Comparison of ENCODE assay signal across 32 cellular contexts in the genomic region with DNA sequence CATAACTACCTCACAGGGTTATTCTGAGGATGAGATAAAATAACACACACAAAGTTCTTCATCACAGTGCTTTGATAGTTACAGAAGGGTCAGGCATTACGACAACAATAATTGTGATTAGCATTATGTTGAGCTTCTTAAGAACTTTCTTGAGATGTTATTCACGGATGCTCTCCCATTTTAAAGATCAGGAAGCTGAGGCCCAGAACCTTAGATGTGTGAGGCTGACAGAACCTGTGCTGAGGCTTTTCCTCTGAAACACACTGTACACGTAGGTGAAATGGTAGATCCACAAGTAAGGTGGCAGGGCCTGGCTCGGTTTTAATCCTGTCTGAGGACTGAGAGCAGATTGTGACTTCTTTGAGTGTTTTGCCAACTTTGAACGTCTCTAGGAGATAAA.
"Had no signal": no experiment of that assay in that cellular context is flagged by ENCODE, and none has a peak within 500 bp of the region (broad histone marks: within the 10 kb centered on the region; RNA-seq: fewer than 3 reads in every experiment).

No MANE protein-coding gene starts in this region.

- DNase-seq: activated CD4-positive, alpha-beta memory T cell treated with anti-CD3 and anti-CD28 coated beads, Interleukin-2, amount 10 ng/mL, durations not matched to agents 7 days and 5 days; activated CD4-positive, alpha-beta T cell treated with anti-CD3 and anti-CD28 coated beads for 36 hours; activated CD4-positive, alpha-beta T cell treated with anti-CD3 and anti-CD28 coated beads, Interleukin-2, amount 50 U/mL, for 1 hour; activated effector memory CD4-positive, alpha-beta T cell treated with Interleukin-2 at 50 U/mL for 16 hours; activated naive CD4-positive, alpha-beta T cell treated with anti-CD3 and anti-CD28 coated beads, Interleukin-2, amount 10 ng/mL, durations not matched to agents 7 days and 5 days; activated T-cell treated with anti-CD3 and anti-CD28 coated beads, Interleukin-2, amount 50 U/mL, for 48 hours; amygdala; Kasumi-1; KG1; MG63; NCI-H1048; NCI-H1105 treated with DMSO at 0.1 percent for 48 hours; NCI-H1436; NCI-H1694; NCI-H1930; NCI-H2081 treated with DMSO at 0.1 percent for 48 hours; NCI-H345; NCI-H526; NCI-H748 treated with DMSO at 0.1 percent for 48 hours; NK-92 treated with Interleukin-12 subunit alpha and Interleukin-12 subunit beta, amount 100 ng/mL, for 24 hours; PC-3; Peyer's patch; RPMI8226; SHP77 treated with DMSO at 0.1 percent for 48 hours; SK-N-SH had no signal

- H3K9me3 Mint-ChIP-seq: central memory CD8-positive, alpha-beta T cell had no signal

- H3K4me1 Mint-ChIP-seq: central memory CD8-positive, alpha-beta T cell; IgD-negative memory B cell; WTC11 had no signal

- H3K27ac Mint-ChIP-seq: activated CD4-positive, alpha-beta memory T cell treated with anti-CD3 and anti-CD28 coated beads, Interleukin-2, amount 10 ng/mL, durations not matched to agents 7 days and 5 days; activated CD4-positive, alpha-beta T cell treated with anti-CD3 and anti-CD28 coated beads for 36 hours; activated naive CD4-positive, alpha-beta T cell treated with anti-CD3 and anti-CD28 coated beads, Interleukin-2, amount 10 ng/mL, durations not matched to agents 7 days and 5 days; activated naive CD8-positive, alpha-beta T cell; T-helper 1 cell treated with Interleukin-12 subunit alpha and Interleukin-12 subunit beta and Interleukin-4 antibody, amounts not matched to agents 30 μg/mL and 1 μg/mL, for 36 hours; T-helper 2 cell treated with Interferon-gamma antibody and Interleukin-4, amounts not matched to agents 5 μg/mL and 100 μg/mL, for 36 hours; WTC11 had no signal

- H3K27me3 Mint-ChIP-seq: activated CD4-positive, alpha-beta memory T cell treated with anti-CD3 and anti-CD28 coated beads, Interleukin-2, amount 10 ng/mL, durations not matched to agents 7 days and 5 days; activated CD4-positive, alpha-beta T cell treated with anti-CD3 and anti-CD28 coated beads for 36 hours; activated naive CD4-positive, alpha-beta T cell treated with anti-CD3 and anti-CD28 coated beads, Interleukin-2, amount 10 ng/mL, durations not matched to agents 7 days and 5 days; activated naive CD8-positive, alpha-beta T cell; central memory CD8-positive, alpha-beta T cell; IgD-negative memory B cell had no signal

- H3K4me3 Mint-ChIP-seq: activated CD4-positive, alpha-beta memory T cell treated with anti-CD3 and anti-CD28 coated beads, Interleukin-2, amount 10 ng/mL, durations not matched to agents 7 days and 5 days; activated CD4-positive, alpha-beta T cell treated with anti-CD3 and anti-CD28 coated beads for 36 hours; activated naive CD4-positive, alpha-beta T cell treated with anti-CD3 and anti-CD28 coated beads, Interleukin-2, amount 10 ng/mL, durations not matched to agents 7 days and 5 days; activated naive CD8-positive, alpha-beta T cell; central memory CD8-positive, alpha-beta T cell; T-helper 1 cell treated with Interleukin-12 subunit alpha and Interleukin-12 subunit beta and Interleukin-4 antibody, amounts not matched to agents 30 μg/mL and 1 μg/mL, for 36 hours; T-helper 2 cell treated with Interferon-gamma antibody and Interleukin-4, amounts not matched to agents 5 μg/mL and 100 μg/mL, for 36 hours; WTC11 had no signal

- ATAC-seq: activated CD4-positive, alpha-beta T cell treated with anti-CD3 and anti-CD28 coated beads for 36 hours; activated CD4-positive, CD25-positive, alpha-beta regulatory T cell treated with anti-CD3 and anti-CD28 coated beads, Interleukin-2, amount 50 U/mL, for 24 hours; PC-3; WTC11 had no signal
